Comparison of ENCODE assay signal across 9 cellular contexts in the genomic region with DNA sequence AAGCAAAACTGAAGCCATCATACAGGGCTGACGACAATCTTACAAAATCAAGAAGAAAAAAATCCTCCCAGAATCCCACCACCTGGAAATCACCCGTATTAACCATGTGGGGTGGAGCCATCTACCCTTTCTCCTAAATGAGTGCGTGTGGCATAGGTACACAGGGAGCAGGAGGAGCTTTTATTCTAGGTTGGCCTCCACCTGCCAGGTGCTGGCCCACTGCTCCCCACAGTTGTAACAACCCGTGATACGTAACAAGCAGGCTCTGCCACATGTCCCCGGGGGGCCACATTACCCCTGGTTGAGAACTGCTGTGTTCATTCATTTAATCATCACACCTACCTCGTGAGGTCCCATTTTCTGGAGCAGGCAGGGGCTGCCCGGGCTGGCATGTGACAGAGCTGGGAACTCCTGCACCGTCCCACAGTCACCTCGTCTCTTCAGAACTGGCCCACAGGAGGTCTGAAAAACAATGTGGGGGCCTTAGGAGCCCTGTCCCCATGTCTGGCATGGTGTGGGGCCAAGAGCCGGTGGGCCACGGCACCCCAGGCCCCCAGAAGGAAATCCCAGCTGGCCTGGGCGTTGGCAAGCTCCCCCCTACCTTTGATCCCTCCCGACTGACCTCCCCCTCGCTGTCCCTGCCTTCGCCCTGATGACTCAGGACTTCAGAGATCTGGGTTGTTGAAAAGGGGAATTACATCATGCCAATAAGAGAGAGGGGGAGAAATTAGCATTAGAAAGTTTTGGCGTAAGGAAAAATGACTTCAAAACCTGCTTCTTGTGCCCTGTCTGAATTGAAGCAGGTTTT. TPM values are rescaled to one million over a fixed set of nuclear protein-coding genes. Genes with fewer than 3 reads are reported as not detected.
A peak's percentile ranks its signal among the peaks of the same experiment; 100 is the strongest.
DNase-seq lines count a peak whose midpoint lies in the region; ATAC-seq, FAIRE-seq and TF ChIP-seq lines count a peak whose summit lies in the region.
"Had no signal": no experiment of that assay in that cellular context is flagged by ENCODE, and none has a peak within 500 bp of the region (broad histone marks: within the 10 kb centered on the region; RNA-seq: fewer than 3 reads in every experiment).

No MANE protein-coding gene starts in this region.

- peaks cover 56 to 84% of the 10 kb centered on the region in 2 donors for H3K4me1 Mint-ChIP-seq in natural killer cell
- peaks cover 34 to 56% of the 10 kb centered on the region in 2 donors for H3K4me1 Mint-ChIP-seq in natural killer cell treated with Interleukin-12 subunit alpha and Interleukin-12 subunit beta and Interleukin-15 and Interleukin-18, amount 100 ng/mL, for 72 hours (ENCODE audit: low read depth in 2 of 2)

- peak overlapping the region; percentile 36 to 77 for H3K27ac Mint-ChIP-seq in natural killer cell
- H3K27ac Mint-ChIP-seq in natural killer cell treated with Interleukin-12 subunit alpha and Interleukin-12 subunit beta and Interleukin-15 and Interleukin-18, amount 100 ng/mL, for 72 hours = peak overlapping the region in 1 of 2 donors; percentile 78

- FAIRE-seq in keratinocyte (lab: Jason Lieb, UNC) = no peak
- FAIRE-seq: G401.6 had no signal

- WGBS in adrenal gland, 4 donors = 40 to 52% (median 44%) methylated on average over 6 to 17 of the region's 17 CpGs

- H3K36me3 ChIP-seq in adrenal gland (replicated peaks in 1 of 2) = no peaks in the 10 kb centered on the region
- peaks cover 23 to 47% of the 10 kb centered on the region in 2 experiments for H3K36me3 ChIP-seq in keratinocyte (ENCODE audit: control insufficient read depth in 2 of 2, extremely low read depth in 1 of 2, insufficient read depth in 2 of 2, low read length in 2 of 2)
- peaks cover 0 to 4% of the 10 kb centered on the region in 2 donors for H3K36me3 ChIP-seq in vagina

- no peaks in the 10 kb centered on the region for H3K9me3 ChIP-seq in adrenal gland (replicated peaks in 1 of 3)
- H3K9me3 ChIP-seq in keratinocyte (ENCODE audit: control insufficient read depth, low read depth, low read length) = no peaks in the 10 kb centered on the region
- H3K9me3 ChIP-seq in vagina = no peaks in the 10 kb centered on the region

- H3K27me3 Mint-ChIP-seq in natural killer cell (ENCODE audit: low read depth in 2 of 2) = no peaks in the 10 kb centered on the region
- no peaks in the 10 kb centered on the region for H3K27me3 Mint-ChIP-seq in natural killer cell treated with Interleukin-12 subunit alpha and Interleukin-12 subunit beta and Interleukin-15 and Interleukin-18, amount 100 ng/mL, for 72 hours

- H3K27me3 ChIP-seq in adrenal gland = no peaks in the 10 kb centered on the region
- no peaks in the 10 kb centered on the region for H3K27me3 ChIP-seq in keratinocyte (ENCODE audit: control insufficient read depth, extremely low read depth, insufficient read depth, low read length)
- H3K27me3 ChIP-seq in vagina = no peaks in the 10 kb centered on the region

- intact Hi-C loops in natural killer cell (cut with micrococcal nuclease) (no loop called here), adrenal gland (cut with DNase I) (no loop called here), vagina (cut with DNase I) (no loop called here)

- H3K79me2 ChIP-seq in keratinocyte (ENCODE audit: control insufficient read depth, insufficient read depth, low read length) = peaks cover 100% of the 10 kb centered on the region

- peaks cover 48 to 75% of the 10 kb centered on the region in 2 donors for H3K4me1 ChIP-seq in adrenal gland (replicated peaks in 1 of 2)
- peaks cover 2% of the 10 kb centered on the region for H3K4me1 ChIP-seq in keratinocyte (ENCODE audit: control insufficient read depth, extremely low read depth, insufficient read depth, low read length)
- H3K4me1 ChIP-seq in vagina = peaks cover 74% of the 10 kb centered on the region

- TF ChIP-seq POLR2A in adrenal gland (IDR thresholded peaks at IDR 0.05) = peak in 1 of 2 donors; percentile 14
- TF ChIP-seq POLR2A in vagina (IDR thresholded peaks at IDR 0.05) = no peak

- H3K27ac ChIP-seq in adrenal gland = peak overlapping the region in 4 of 5 donors; percentile 3 to 85 (median 74)
- H3K27ac ChIP-seq in keratinocyte (ENCODE audit: control insufficient read depth, insufficient read depth, low read length) = peak overlapping the region; percentile 25
- peak overlapping the region; percentile 55 for H3K27ac ChIP-seq in vagina

- no peak overlapping the region for H3K4me2 ChIP-seq in keratinocyte (ENCODE audit: control insufficient read depth, extremely low read depth, insufficient read depth, low read depth, low read length)

- H3K9me3 Mint-ChIP-seq in natural killer cell = no peaks in the 10 kb centered on the region
- no peaks in the 10 kb centered on the region for H3K9me3 Mint-ChIP-seq in natural killer cell treated with Interleukin-12 subunit alpha and Interleukin-12 subunit beta and Interleukin-15 and Interleukin-18, amount 100 ng/mL, for 72 hours

- peaks cover 15% of the 10 kb centered on the region for H3K9me1 ChIP-seq in keratinocyte (ENCODE audit: control insufficient read depth, extremely low read depth, insufficient read depth, low read length)

- no peak overlapping the region for H3K9ac ChIP-seq in keratinocyte (ENCODE audit: control insufficient read depth, extremely low read depth, insufficient read depth, low read length)

- H2AFZ ChIP-seq in keratinocyte (ENCODE audit: control insufficient read depth, low read length) = no peak overlapping the region

- DNase-seq in natural killer cell (no peak), adrenal gland (peak; percentile 66 to 85 (median 78)), keratinocyte (ENCODE audit: low read depth, low spot score) (no peak), vagina (ENCODE audit: extremely low spot score in 2 of 2) (no peak), NCI-H345 treated with DMSO at 0.1 percent for 48 hours (lab: John Stamatoyannopoulos, UW; ENCODE audit: unreplicated experiment) (no peak), GM19238 (ENCODE audit: insufficient read length, low spot score) (no peak)
- DNase-seq in natural killer cell treated with Interleukin-12 subunit alpha and Interleukin-12 subunit beta and Interleukin-15 and Interleukin-18, amount 100 ng/mL, for 72 hours (ENCODE audit: low spot score) = no peak
- DNase-seq in stimulated activated CD4-positive, alpha-beta T cell treated with anti-CD3 and anti-CD28 coated beads, Interleukin-15, amount 100 ng/mL, for 24 hours = no peak

- no peak overlapping the region for H3K4me3 Mint-ChIP-seq in natural killer cell
- no peak overlapping the region for H3K4me3 Mint-ChIP-seq in natural killer cell treated with Interleukin-12 subunit alpha and Interleukin-12 subunit beta and Interleukin-15 and Interleukin-18, amount 100 ng/mL, for 72 hours

- TF ChIP-seq CTCF in natural killer cell (IDR thresholded peaks at IDR 0.05) = no peak
- no peak for TF ChIP-seq CTCF in adrenal gland (IDR thresholded peaks at IDR 0.05)
- TF ChIP-seq CTCF in keratinocyte (optimal IDR thresholded peaks at IDR 0.05 in 1 of 3, IDR thresholded peaks at IDR 0.05 in 1 of 3, conservative IDR thresholded peaks at IDR 0.05 in 1 of 3; ENCODE audit: extremely low read depth in 1 of 3, insufficient read depth in 2 of 3, low read length in 3 of 3) = no peak
- TF ChIP-seq CTCF in vagina (IDR thresholded peaks at IDR 0.05) = no peak

- H3K36me3 Mint-ChIP-seq in natural killer cell = peaks cover 7% of the 10 kb centered on the region
- no peaks in the 10 kb centered on the region for H3K36me3 Mint-ChIP-seq in natural killer cell treated with Interleukin-12 subunit alpha and Interleukin-12 subunit beta and Interleukin-15 and Interleukin-18, amount 100 ng/mL, for 72 hours

- H4K20me1 ChIP-seq in keratinocyte (ENCODE audit: control insufficient read depth, extremely low read depth, insufficient read depth, low read length) = peaks cover 70% of the 10 kb centered on the region

- peak in 1 of 3 donors; percentile 26 for ATAC-seq in natural killer cell
- no peak for ATAC-seq in natural killer cell treated with Interleukin-12 subunit alpha and Interleukin-12 subunit beta and Interleukin-15 and Interleukin-18, amount 100 ng/mL, for 72 hours

- H3K4me3 ChIP-seq in adrenal gland (no peak overlapping the region), keratinocyte (ENCODE audit: control insufficient read depth in 2 of 3, extremely low read depth in 1 of 3, insufficient read depth in 2 of 3, low read depth in 1 of 3, low read length in 3 of 3) (no peak overlapping the region), vagina (no peak overlapping the region)

- dilution Hi-C loops in keratinocyte (cut with MboI; ENCODE audit: extremely low pct_ligation_motif_present, low sequenced_read_pairs) = no loop called here

RNA-seq across cellular contexts. Expression of gene CMIP, which starts 12.9 kb away (rescaled TPM):
- total RNA-seq in natural killer cell (100 to 1,000 TPM in 1 of 3 donors, 10 to 100 TPM in 2; 88.2 to 115 (median 91.5) TPM), adrenal gland (10 to 100 TPM; 34.3 to 87.9 (median 54.9) TPM), vagina (66.3 TPM)
- 10 to 100 TPM; 48.0 to 57.6 TPM for total RNA-seq in natural killer cell treated with Interleukin-12 subunit alpha and Interleukin-12 subunit beta and Interleukin-15 and Interleukin-18, amount 100 ng/mL, for 72 hours
- polyA plus RNA-seq in adrenal gland (10 to 100 TPM; 10.9 to 49.0 (median 17.4) TPM), keratinocyte (4.6 to 18.7 TPM (median 5.0 TPM) in 3 replicates)
- polyA plus RNA-seq in keratinocyte (2011; ENCODE audit: low read depth) = 20.1 TPM
- 12.3 and 20.2 TPM in 2 replicates for polyA plus RNA-seq in keratinocyte (2011; cell fraction: cytosol; rRNA removed)
- 27.0 and 37.4 TPM in 2 replicates for polyA plus RNA-seq in keratinocyte (2011; cell fraction: nucleus; rRNA removed)
- 41.8 and 43.5 TPM in 2 replicates for polyA plus RNA-seq in keratinocyte (2012; ENCODE audit: low replicate concordance)
- polyA minus RNA-seq in keratinocyte = 22.9 to 114 TPM (median 29.7 TPM) in 3 replicates
- 28.2 TPM for polyA minus RNA-seq in keratinocyte (2011; cell fraction: cytosol; rRNA and poly(A)+ RNA removed)
- 33.2 and 59.6 TPM in 2 replicates for polyA minus RNA-seq in keratinocyte (2011; cell fraction: nucleus; rRNA and poly(A)+ RNA removed)

Comparison
In these comparisons a context has a peak if more than half of its experiments do, and no peak if none do; other contexts are left out.
1. DNase-seq: peak in adrenal gland (7 of 7); none in natural killer cell (single experiment), natural killer cell treated with Interleukin-12 subunit alpha and Interleukin-12 subunit beta and Interleukin-15 and Interleukin-18, amount 100 ng/mL, for 72 hours (single experiment), keratinocyte (single experiment), vagina (0 of 2), NCI-H345 treated with DMSO at 0.1 percent for 48 hours (single experiment), stimulated activated CD4-positive, alpha-beta T cell treated with anti-CD3 and anti-CD28 coated beads, Interleukin-15, amount 100 ng/mL, for 24 hours (single experiment) and GM19238 (single experiment).
2. Peak in every context shown above with its lines, with median percentiles within 50 percentile points of each other: H3K27ac ChIP-seq.